ENCODE assay signal across 11 cellular contexts in the genomic region with DNA sequence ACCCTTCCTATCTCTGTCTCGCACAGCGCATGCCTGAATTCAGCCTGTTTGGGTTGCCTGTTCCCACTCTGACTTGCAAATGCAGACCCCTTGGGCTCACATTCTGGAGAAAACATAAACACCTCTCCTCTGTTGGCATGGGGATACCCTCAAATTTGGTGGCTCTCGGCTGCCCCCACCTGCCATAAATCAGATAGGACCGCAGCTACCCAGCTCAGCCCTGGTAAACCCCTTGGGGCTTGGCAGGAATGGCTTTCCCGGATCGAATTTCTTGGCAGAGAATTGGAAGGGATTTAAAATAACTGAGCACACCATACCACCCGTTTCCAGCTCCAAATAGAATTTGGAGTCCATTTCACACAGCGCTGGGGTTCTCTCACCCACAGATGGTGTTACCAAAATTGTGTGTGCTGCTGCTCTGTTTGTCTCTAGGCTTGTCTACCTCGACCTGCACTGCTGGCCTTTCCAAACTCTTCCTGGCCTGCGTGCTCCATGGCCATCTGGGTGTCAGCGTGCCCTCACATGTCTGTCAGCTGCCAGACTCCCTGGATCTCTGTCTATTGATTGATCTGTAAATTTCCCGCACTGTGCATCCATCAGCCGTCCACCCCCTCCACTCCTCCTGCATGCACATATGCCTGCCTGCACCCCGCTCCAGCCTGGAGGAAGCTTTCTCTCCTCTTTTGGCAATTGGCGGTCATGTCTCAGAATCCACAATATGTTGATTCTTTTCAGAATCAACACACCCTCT.
DNase-seq lines count a peak whose midpoint lies in the region; ATAC-seq, FAIRE-seq and TF ChIP-seq lines count a peak whose summit lies in the region.
"Had no signal": no experiment of that assay in that cellular context is flagged by ENCODE, and none has a peak within 500 bp of the region (broad histone marks: within the 10 kb centered on the region; RNA-seq: fewer than 3 reads in every experiment).

No MANE protein-coding gene starts in this region.

- no peak overlapping the region for H4K8ac ChIP-seq in mesenchymal stem cell (ENCODE audit: low read length)

- DNase-seq in MG63 (peak; percentile 38), bronchial epithelial cell (ENCODE audit: low read depth) (peak; percentile 18), kidney tubule cell (ENCODE audit: low spot score) (peak; percentile 19), cerebellum (ENCODE audit: low spot score) (no peak), AML-193 (lab: John Stamatoyannopoulos, UW) (no peak), mesenchymal stem cell (no peak)
- no peak for DNase-seq in naive thymus-derived CD8-positive, alpha-beta T cell
- DNase-seq: activated T-cell treated with anti-CD3 and anti-CD28 coated beads, Interleukin-2, amount 50 U/mL, for 48 hours; T-cell had no signal

- ATAC-seq in naive thymus-derived CD8-positive, alpha-beta T cell, result no peak
- ATAC-seq: T-cell had no signal

- no peak overlapping the region for H3K4ac ChIP-seq in mesenchymal stem cell (ENCODE audit: low read depth in 1 of 2, low read length in 2 of 2)

- no peak overlapping the region for H2BK15ac ChIP-seq in mesenchymal stem cell (ENCODE audit: low read depth, poor library complexity, severe bottlenecking)

- H3K36me3 ChIP-seq in MG63, result no peaks in the 10 kb centered on the region
- no peaks in the 10 kb centered on the region for H3K36me3 ChIP-seq in bronchial epithelial cell (ENCODE audit: control insufficient read depth, insufficient read depth, low read length)
- no peaks in the 10 kb centered on the region for H3K36me3 ChIP-seq in mesenchymal stem cell (ENCODE audit: control insufficient read depth in 1 of 2, insufficient read depth in 2 of 2, low read depth in 1 of 2, low read length in 2 of 2)

- no peak overlapping the region for H2BK120ac ChIP-seq in mesenchymal stem cell (ENCODE audit: low read depth, low read length)

- no peaks in the 10 kb centered on the region for H3K36me3 Mint-ChIP-seq in naive thymus-derived CD8-positive, alpha-beta T cell
- H3K36me3 Mint-ChIP-seq: CD14-positive monocyte, T-cell had no signal

- H2BK5ac ChIP-seq in mesenchymal stem cell (ENCODE audit: low read depth, low read length, poor library complexity, severe bottlenecking), result no peak overlapping the region

- H3K9me3 Mint-ChIP-seq in naive thymus-derived CD8-positive, alpha-beta T cell, result peaks cover 0 to 10% (median 0%) of the 10 kb centered on the region in 9 donors
- H3K9me3 Mint-ChIP-seq: CD14-positive monocyte had no signal

- no peaks in the 10 kb centered on the region for H3K79me1 ChIP-seq in mesenchymal stem cell (replicated peaks; ENCODE audit: low read length, poor library complexity, severe bottlenecking)

- H3K27me3 ChIP-seq in MG63 (no peaks in the 10 kb centered on the region), bronchial epithelial cell (ENCODE audit: control insufficient read depth, insufficient read depth, low read length) (no peaks in the 10 kb centered on the region), mesenchymal stem cell (ENCODE audit: control insufficient read depth in 1 of 2, insufficient read depth in 1 of 2, low read length in 2 of 2) (peaks cover 0 to 35% of the 10 kb centered on the region in 2 experiments)

- H3K4me2 ChIP-seq in mesenchymal stem cell (ENCODE audit: low read length, poor library complexity, severe bottlenecking), result no peak overlapping the region

- no peak for FAIRE-seq in bronchial epithelial cell (lab: Jason Lieb, UNC)

- H2AFZ ChIP-seq in mesenchymal stem cell (ENCODE audit: low read depth, low read length), result no peak overlapping the region

- 60% methylated on average over 15 of the region's 15 CpGs for WGBS in mesenchymal stem cell

- no peak overlapping the region for H3K14ac ChIP-seq in mesenchymal stem cell (ENCODE audit: low read length in 2 of 2)

- H2BK12ac ChIP-seq in mesenchymal stem cell (ENCODE audit: low read length in 2 of 2), result no peak overlapping the region

- H3K27ac ChIP-seq in C4-2B (no peak overlapping the region), mesenchymal stem cell (ENCODE audit: low read length, poor library complexity, severe bottlenecking) (no peak overlapping the region)

- H3K4me1 ChIP-seq in mesenchymal stem cell (ENCODE audit: control insufficient read depth, insufficient read depth, low read depth, low read length), result no peaks in the 10 kb centered on the region

- H3K4me3 ChIP-seq in MG63, result no peak overlapping the region
- H3K4me3 ChIP-seq in bronchial epithelial cell (ENCODE audit: low read depth, low read length), result no peak overlapping the region
- H3K4me3 ChIP-seq in mesenchymal stem cell (ENCODE audit: insufficient read depth in 1 of 2, low read depth in 1 of 2, low read length in 2 of 2), result no peak overlapping the region

- H3K9ac ChIP-seq in mesenchymal stem cell (ENCODE audit: low read length), result no peak overlapping the region

- H3K4me1 Mint-ChIP-seq in naive thymus-derived CD8-positive, alpha-beta T cell, result no peaks in the 10 kb centered on the region
- H3K4me1 Mint-ChIP-seq: CD14-positive monocyte, T-cell had no signal

- H3K18ac ChIP-seq in mesenchymal stem cell (ENCODE audit: low read depth in 1 of 2, low read length in 2 of 2), result no peak overlapping the region

- H2AK5ac ChIP-seq in mesenchymal stem cell (ENCODE audit: low read length, severe bottlenecking), result no peak overlapping the region

- POLR2A ChIA-PET in naive thymus-derived CD8-positive, alpha-beta T cell (lab: Charles Lee), result no interaction called here

- H3K9me3 ChIP-seq in MG63 (no peaks in the 10 kb centered on the region), mesenchymal stem cell (ENCODE audit: control insufficient read depth, low read length) (no peaks in the 10 kb centered on the region)

- H3K4me3 Mint-ChIP-seq in naive thymus-derived CD8-positive, alpha-beta T cell, result no peak overlapping the region
- H3K4me3 Mint-ChIP-seq: CD14-positive monocyte, T-cell had no signal

- peak; percentile 64 for TF ChIP-seq CTCF in C4-2B (conservative IDR thresholded peaks at IDR 0.05)
- peak; percentile 49 for TF ChIP-seq CTCF in bronchial epithelial cell (IDR thresholded peaks at IDR 0.05; ENCODE audit: insufficient read depth, low read length, severe bottlenecking)

- H4K91ac ChIP-seq in mesenchymal stem cell (ENCODE audit: low read length), result no peak overlapping the region

- H3K27ac Mint-ChIP-seq in naive thymus-derived CD8-positive, alpha-beta T cell, result peak overlapping the region in 1 of 10 donors; percentile 17
- H3K27ac Mint-ChIP-seq: CD14-positive monocyte, T-cell had no signal

- H3K27me3 Mint-ChIP-seq in naive thymus-derived CD8-positive, alpha-beta T cell, result peaks cover 2 to 32% (median 6%) of the 10 kb centered on the region in 5 donors

- no peak overlapping the region for H3K23ac ChIP-seq in mesenchymal stem cell (ENCODE audit: low read length in 2 of 2)

Comparison
In these comparisons a context has a peak if more than half of its experiments do, and no peak if none do; other contexts are left out.
1. DNase-seq: peak in MG63 (single experiment), bronchial epithelial cell (single experiment) and kidney tubule cell (single experiment); none in cerebellum (single experiment), AML-193 (0 of 2), mesenchymal stem cell (single experiment) and naive thymus-derived CD8-positive, alpha-beta T cell (0 of 10).